In genomic region chr13:46146898-46147297, GRCh38 we compare ENCODE assay signal across 11 cellular contexts. TPM values are rescaled to one million over a fixed set of nuclear protein-coding genes. Genes with fewer than 3 reads are reported as not detected.
DNase-seq lines count a peak whose midpoint lies in the region; ATAC-seq, FAIRE-seq and TF ChIP-seq lines count a peak whose summit lies in the region.
"Had no signal": no experiment of that assay in that cellular context is flagged by ENCODE, and none has a peak within 500 bp of the region (broad histone marks: within the 10 kb centered on the region; RNA-seq: fewer than 3 reads in every experiment).

No MANE protein-coding gene starts in this region.

- H3K27me3 Mint-ChIP-seq in progenitor cell of endocrine pancreas: no peaks in the 10 kb centered on the region
- H3K27me3 Mint-ChIP-seq: effector memory CD8-positive, alpha-beta T cell had no signal

- peaks cover 2% of the 10 kb centered on the region for H3K36me3 Mint-ChIP-seq in progenitor cell of endocrine pancreas (ENCODE audit: insufficient read depth)

- H3K4me3 Mint-ChIP-seq in progenitor cell of endocrine pancreas (ENCODE audit: low read depth): no peak overlapping the region
- H3K4me3 Mint-ChIP-seq: effector memory CD8-positive, alpha-beta T cell had no signal

- H3K9me3 Mint-ChIP-seq in progenitor cell of endocrine pancreas (ENCODE audit: low read depth): peaks cover 11% of the 10 kb centered on the region
- H3K9me3 Mint-ChIP-seq: effector memory CD8-positive, alpha-beta T cell had no signal

- no peak overlapping the region for H3K4me3 ChIP-seq in fibroblast of pulmonary artery (replicated peaks; ENCODE audit: low read depth, low read length)
- H3K4me3 ChIP-seq: BLaER1 treated with 17β-estradiol and CSF1 and Interleukin-3, amounts not matched to agents 10 nM and 100 nM; mucosa of descending colon had no signal

- peak; percentile 11 for DNase-seq in NCI-H345 (lab: John Stamatoyannopoulos, UW)
- DNase-seq in NCI-H345 treated with DMSO at 0.1 percent for 48 hours (lab: John Stamatoyannopoulos, UW; ENCODE audit: unreplicated experiment): no peak
- DNase-seq in NCI-H748 treated with DMSO at 0.1 percent for 48 hours (lab: John Stamatoyannopoulos, UW): peak; percentile 74
- DNase-seq in fibroblast of pulmonary artery (ENCODE audit: low read depth): peak; percentile 19
- no peak for DNase-seq in progenitor cell of endocrine pancreas (ENCODE audit: low spot score, unreplicated experiment)
- no peak for DNase-seq in RCC 7860 (ENCODE audit: low spot score)
- no peak for DNase-seq in stimulated activated CD4-positive, alpha-beta T cell treated with anti-CD3 and anti-CD28 coated beads, Interleukin-1b, Interleukin-23, amount 100 ng/mL, for 48 hours
- DNase-seq: effector memory CD8-positive, alpha-beta T cell; mucosa of descending colon had no signal

- FAIRE-seq in RCC 7860 (lab: Jason Lieb, UNC): no peak

- peak overlapping the region; percentile 37 for H3K27ac Mint-ChIP-seq in progenitor cell of endocrine pancreas

- peaks cover 45% of the 10 kb centered on the region for H3K4me1 Mint-ChIP-seq in progenitor cell of endocrine pancreas (ENCODE audit: low read depth)

- ATAC-seq in HG02884 (IDR thresholded peaks at IDR 0.05; ENCODE audit: unreplicated experiment): no peak
- ATAC-seq: effector memory CD8-positive, alpha-beta T cell; mucosa of descending colon had no signal

- TF ChIP-seq CTCF in fibroblast of pulmonary artery (IDR thresholded peaks at IDR 0.05; ENCODE audit: low read length, missing control alignments) (peak; percentile 29), progenitor cell of endocrine pancreas (IDR thresholded peaks at IDR 0.05; ENCODE audit: unreplicated experiment) (peak; percentile 35)

RNA-seq across cellular contexts. Expression of gene LCP1, which starts 35.1 kb away (rescaled TPM):
- 8.3 and 17.0 TPM in 2 replicates for total RNA-seq in progenitor cell of endocrine pancreas

RNA-seq across cellular contexts. Expression of gene CPB2, which starts 42.1 kb away (rescaled TPM):
- not detected in 2 replicates for total RNA-seq in progenitor cell of endocrine pancreas
- total RNA-seq: mucosa of descending colon had no signal

Comparison
In these comparisons a context has a peak if more than half of its experiments do, and no peak if none do; other contexts are left out.
1. DNase-seq: peak in NCI-H345 (single experiment), NCI-H748 treated with DMSO at 0.1 percent for 48 hours (single experiment) and fibroblast of pulmonary artery (single experiment); none in NCI-H345 treated with DMSO at 0.1 percent for 48 hours (single experiment), progenitor cell of endocrine pancreas (single experiment), RCC 7860 (single experiment) and stimulated activated CD4-positive, alpha-beta T cell treated with anti-CD3 and anti-CD28 coated beads, Interleukin-1b, Interleukin-23, amount 100 ng/mL, for 48 hours (single experiment).